In genomic region chr10:30454744-30455498, GRCh38 we compare ENCODE assay signal across 9 cellular contexts. TPM values are rescaled to one million over a fixed set of nuclear protein-coding genes. Genes with fewer than 3 reads are reported as not detected.
DNase-seq lines count a peak whose midpoint lies in the region; ATAC-seq and TF ChIP-seq lines count a peak whose summit lies in the region.
"Had no signal": no experiment of that assay in that cellular context is flagged by ENCODE, and none has a peak within 500 bp of the region (broad histone marks: within the 10 kb centered on the region; RNA-seq: fewer than 3 reads in every experiment).

No MANE protein-coding gene starts in this region.

- no peaks in the 10 kb centered on the region for H3K9me2 ChIP-seq in OCI-LY1 (ENCODE audit: low read depth, low read length)
- no peaks in the 10 kb centered on the region for H3K9me2 ChIP-seq in GM23338 (ENCODE audit: insufficient read depth)

- H3K4me3 Mint-ChIP-seq in CD4-positive, CD25-positive, alpha-beta regulatory T cell: no peak overlapping the region
- H3K4me3 Mint-ChIP-seq in GM23338: no peak overlapping the region

- H3K27ac Mint-ChIP-seq in CD4-positive, CD25-positive, alpha-beta regulatory T cell: peak overlapping the region in 2 of 3 donors; percentile 89 to 91
- no peak overlapping the region for H3K27ac Mint-ChIP-seq in GM23338

- H3K9me3 Mint-ChIP-seq in CD4-positive, CD25-positive, alpha-beta regulatory T cell: no peaks in the 10 kb centered on the region
- no peaks in the 10 kb centered on the region for H3K9me3 Mint-ChIP-seq in GM23338

- H3K36me3 Mint-ChIP-seq in CD4-positive, CD25-positive, alpha-beta regulatory T cell: peaks cover 8% of the 10 kb centered on the region
- H3K36me3 Mint-ChIP-seq in GM23338 (ENCODE audit: low read depth): peaks cover 12% of the 10 kb centered on the region

- H3K4me1 Mint-ChIP-seq in CD4-positive, CD25-positive, alpha-beta regulatory T cell: peaks cover 6 to 40% (median 18%) of the 10 kb centered on the region in 4 donors
- H3K4me1 Mint-ChIP-seq in GM23338: peaks cover 27% of the 10 kb centered on the region; the same call in 2 of the 3 replicates

- no peaks in the 10 kb centered on the region for H3K27me3 Mint-ChIP-seq in CD4-positive, CD25-positive, alpha-beta regulatory T cell
- H3K27me3 Mint-ChIP-seq in GM23338 (ENCODE audit: insufficient read depth, low read depth, poor library complexity): peaks cover 2% of the 10 kb centered on the region

- no peak for ATAC-seq in CD4-positive, CD25-positive, alpha-beta regulatory T cell (ENCODE audit: low read depth in 2 of 2)
- ATAC-seq in GM23338: no peak
- no peak for ATAC-seq in HG03095 (IDR thresholded peaks at IDR 0.05; ENCODE audit: unreplicated experiment)

- DNase-seq in CD4-positive, CD25-positive, alpha-beta regulatory T cell: no peak
- peak; percentile 95 for DNase-seq in fibroblast of mammary gland (ENCODE audit: low read depth)
- DNase-seq in pulmonary artery endothelial cell (ENCODE audit: low read depth, low spot score): peak; percentile 69
- DNase-seq in GOT3 (lab: John Stamatoyannopoulos, UW): no peak
- DNase-seq in GM23338 (ENCODE audit: low spot score): no peak
- no peak for DNase-seq in RWPE1 (ENCODE audit: low spot score)
- DNase-seq: midbrain had no signal

- H3K36me3 ChIP-seq in CD4-positive, CD25-positive, alpha-beta regulatory T cell (ENCODE audit: control insufficient read depth, insufficient read depth, low read length): peaks cover 7% of the 10 kb centered on the region
- H3K36me3 ChIP-seq in OCI-LY1 (ENCODE audit: insufficient read depth, low read length) (peaks cover 41% of the 10 kb centered on the region), GM23338 (ENCODE audit: insufficient read depth) (0 out of 2 replicates have a peak, but pooled peaks cover 3% of the 10 kb centered on the region)

- H3K79me2 ChIP-seq in OCI-LY1 (ENCODE audit: insufficient read depth, low read length) (no peaks in the 10 kb centered on the region), GM23338 (replicated peaks; ENCODE audit: insufficient read depth) (no peaks in the 10 kb centered on the region)

- H3K4me2 ChIP-seq in OCI-LY1 (ENCODE audit: low read length) (peak overlapping the region; percentile 49), GM23338 (no peak overlapping the region)

- peak overlapping the region; percentile 19 for H3K27ac ChIP-seq in CD4-positive, CD25-positive, alpha-beta regulatory T cell (ENCODE audit: insufficient read depth, low read length, poor library complexity, severe bottlenecking)
- H3K27ac ChIP-seq in OCI-LY1 (ENCODE audit: low read depth, low read length, poor library complexity, severe bottlenecking) (peak overlapping the region; percentile 66), GM23338 (ENCODE audit: low read depth) (no peak overlapping the region), RWPE1 (no peak overlapping the region)

- H3K4me1 ChIP-seq in CD4-positive, CD25-positive, alpha-beta regulatory T cell (ENCODE audit: control insufficient read depth, insufficient read depth, low read length, poor library complexity, severe bottlenecking): peaks cover 24% of the 10 kb centered on the region
- H3K4me1 ChIP-seq in OCI-LY1 (ENCODE audit: insufficient read depth, low read length, severe bottlenecking) (peaks cover 39% of the 10 kb centered on the region), GM23338 (ENCODE audit: insufficient read depth) (peaks cover 22% of the 10 kb centered on the region)

- CTCF ChIA-PET in RWPE1 (lab: Yijun Ruan, JAX): interaction anchor here (0.6 kb wide), 1 partner anchor 907 kb away, joined by 3 read pairs; no protein-coding TSS in a partner anchor

- POLR2A ChIA-PET in RWPE1 (lab: Yijun Ruan, JAX; ENCODE audit: low non-redundant PET): no interaction called here

- H2AFZ ChIP-seq in OCI-LY1 (ENCODE audit: low read length): no peak overlapping the region
- H2AFZ ChIP-seq in GM23338: no peak overlapping the region

- H3F3A ChIP-seq in OCI-LY1 (ENCODE audit: insufficient read depth, low read length) (no peaks in the 10 kb centered on the region), GM23338 (replicated peaks; ENCODE audit: low read depth) (no peaks in the 10 kb centered on the region)

- H3K4me3 ChIP-seq in CD4-positive, CD25-positive, alpha-beta regulatory T cell (ENCODE audit: low read depth, low read length): no peak overlapping the region
- H3K4me3 ChIP-seq in OCI-LY1 (ENCODE audit: low read depth, low read length, poor library complexity, severe bottlenecking): no peak overlapping the region
- no peak overlapping the region for H3K4me3 ChIP-seq in fibroblast of mammary gland (ENCODE audit: control insufficient read depth, low read depth, low read length)
- H3K4me3 ChIP-seq in GM23338: no peak overlapping the region

- no peaks in the 10 kb centered on the region for H3K27me3 ChIP-seq in CD4-positive, CD25-positive, alpha-beta regulatory T cell (ENCODE audit: control insufficient read depth, insufficient read depth, low read length)
- no peaks in the 10 kb centered on the region for H3K27me3 ChIP-seq in OCI-LY1 (ENCODE audit: insufficient read depth, low read length)
- H3K27me3 ChIP-seq in GM23338 (ENCODE audit: insufficient read depth): no peaks in the 10 kb centered on the region

- TF ChIP-seq CTCF in OCI-LY1 (IDR thresholded peaks at IDR 0.05; ENCODE audit: low read length) (no peak), fibroblast of mammary gland (conservative IDR thresholded peaks at IDR 0.05; ENCODE audit: control insufficient read depth, insufficient read depth, low read depth, low read length) (no peak), GM23338 (conservative IDR thresholded peaks at IDR 0.05; ENCODE audit: low read depth in 2 of 2) (no peak), RWPE1 (conservative IDR thresholded peaks at IDR 0.05; ENCODE audit: low read depth) (no peak)

- H4K20me1 ChIP-seq in OCI-LY1 (ENCODE audit: insufficient read depth, low read length): no peaks in the 10 kb centered on the region
- no peaks in the 10 kb centered on the region for H4K20me1 ChIP-seq in GM23338 (replicated peaks; ENCODE audit: insufficient read depth)

- no peaks in the 10 kb centered on the region for H3K9me3 ChIP-seq in CD4-positive, CD25-positive, alpha-beta regulatory T cell (ENCODE audit: control insufficient read depth in 2 of 2, low read length in 2 of 2)
- no peaks in the 10 kb centered on the region for H3K9me3 ChIP-seq in OCI-LY1 (ENCODE audit: low read length)

- 0 out of 2 replicates have a peak overlapping the region, but pooled peaks have one; percentile 12 for H3K9ac ChIP-seq in OCI-LY1 (ENCODE audit: low read length)

TF ChIP-seq in GM23338, 12 proteins besides CTCF, POLR2A, EP300 and RAD21:
- TF ChIP-seq EZH2phosphoT487 (IDR thresholded peaks at IDR 0.05; ENCODE audit: unreplicated experiment): no peak
- TF ChIP-seq REST (IDR thresholded peaks at IDR 0.05; ENCODE audit: unreplicated experiment): no peak

RNA-seq across cellular contexts. Expression of gene MAP3K8, which starts 20.9 kb away (rescaled TPM):
- 31.0 TPM for total RNA-seq in CD4-positive, CD25-positive, alpha-beta regulatory T cell
- 1 to 10 TPM in 3 of 4 donors, under 1 TPM in 1; 0.69 to 1.4 (median 1.1) TPM for polyA plus RNA-seq in CD4-positive, CD25-positive, alpha-beta regulatory T cell
- 5.8 and 7.4 TPM in 2 replicates for total RNA-seq in pulmonary artery endothelial cell
- 3.5 and 6.1 TPM in 2 replicates for total RNA-seq in GM23338 (2014; rRNA removed; shearing (Covaris generic))
- 4.7 and 5.0 TPM in 2 replicates for polyA plus RNA-seq in GM23338 (2016; fragmentation: Nextera tagmentation; extraction: Ambion mirVana)

Comparison
In these comparisons a context has a peak if more than half of its experiments do, and no peak if none do; other contexts are left out.
1. DNase-seq: peak in fibroblast of mammary gland (single experiment) and pulmonary artery endothelial cell (single experiment); none in CD4-positive, CD25-positive, alpha-beta regulatory T cell (0 of 3), GOT3 (single experiment), GM23338 (single experiment) and RWPE1 (single experiment).
2. H3K27ac ChIP-seq: peak in CD4-positive, CD25-positive, alpha-beta regulatory T cell (single experiment) and OCI-LY1 (single experiment); none in GM23338 (single experiment) and RWPE1 (single experiment).